ENCODE assay signal across 8 cellular contexts in genomic region chrX:54808109-54808604, GRCh38. TPM values are rescaled to one million over a fixed set of nuclear protein-coding genes. Genes with fewer than 3 reads are reported as not detected.
DNase-seq lines count a peak whose midpoint lies in the region; ATAC-seq and TF ChIP-seq lines count a peak whose summit lies in the region.

No MANE protein-coding gene starts in this region.

- H3K27me3 ChIP-seq in fibroblast of lung (ENCODE audit: control insufficient read depth, insufficient read depth, low read length) (peaks cover 3% of the 10 kb centered on the region), thyroid gland (no peaks in the 10 kb centered on the region)

- peak; percentile 7 to 22 (median 18) for DNase-seq in activated CD4-positive, CD25-positive, alpha-beta regulatory T cell (lab: John Stamatoyannopoulos, UW)
- DNase-seq in activated CD4-positive, CD25-positive, alpha-beta regulatory T cell treated with anti-CD3 and anti-CD28 coated beads, Interleukin-2, amount 50 U/mL, for 72 hours, result no peak
- peak; percentile 3 for DNase-seq in NCI-H226
- DNase-seq in activated T-helper 1 cell treated with Interleukin-2 at 50 U/mL for 16 hours (ENCODE audit: low read depth), result peak; percentile 17
- DNase-seq in fibroblast of lung (ENCODE audit: low read depth in 2 of 2), result peak in 1 of 2 donors; percentile 47
- no peak for DNase-seq in natural killer cell treated with Interleukin-12 subunit alpha and Interleukin-12 subunit beta and Interleukin-15 and Interleukin-18, amount 100 ng/mL, for 72 hours (ENCODE audit: low spot score)
- peak; percentile 70 to 73 for DNase-seq in thyroid gland

- peak overlapping the region; percentile 93 for H3K4me3 Mint-ChIP-seq in natural killer cell treated with Interleukin-12 subunit alpha and Interleukin-12 subunit beta and Interleukin-15 and Interleukin-18, amount 100 ng/mL, for 72 hours

- peak overlapping the region; percentile 43 for H2AFZ ChIP-seq in fibroblast of lung (ENCODE audit: low read length)

- H3K4me2 ChIP-seq in fibroblast of lung (ENCODE audit: extremely low read depth, insufficient read depth, low read length), result peak overlapping the region; percentile 85

- TF ChIP-seq CTCF in fibroblast of lung (conservative IDR thresholded peaks at IDR 0.05 in 1 of 2, IDR thresholded peaks at IDR 0.05 in 1 of 2; ENCODE audit: low read depth in 1 of 2, low read length in 2 of 2) (no peak), thyroid gland (IDR thresholded peaks at IDR 0.05) (no peak)

- peaks cover 0 to 7% of the 10 kb centered on the region in 2 donors for H3K27me3 Mint-ChIP-seq in natural killer cell treated with Interleukin-12 subunit alpha and Interleukin-12 subunit beta and Interleukin-15 and Interleukin-18, amount 100 ng/mL, for 72 hours

- intact Hi-C loops in thyroid gland (cut with DNase I), result no loop called here

- no peaks in the 10 kb centered on the region for H3K9me3 Mint-ChIP-seq in natural killer cell treated with Interleukin-12 subunit alpha and Interleukin-12 subunit beta and Interleukin-15 and Interleukin-18, amount 100 ng/mL, for 72 hours

- H3K27ac ChIP-seq in fibroblast of lung (ENCODE audit: insufficient read depth, low read length), result peak overlapping the region; percentile 47
- H3K27ac ChIP-seq in thyroid gland, result peak overlapping the region; percentile 84 to 89 (median 88)

- H3K9me3 ChIP-seq in fibroblast of lung (ENCODE audit: control insufficient read depth, insufficient read depth, low read depth, low read length), result no peaks in the 10 kb centered on the region
- H3K9me3 ChIP-seq in thyroid gland, result no peaks in the 10 kb centered on the region

- H3K4me1 ChIP-seq in fibroblast of lung (ENCODE audit: control insufficient read depth, extremely low read depth, insufficient read depth, low read length) (no peaks in the 10 kb centered on the region), thyroid gland (peaks cover 0 to 10% of the 10 kb centered on the region in 2 donors)

- TF ChIP-seq POLR2A in thyroid gland (IDR thresholded peaks at IDR 0.05), result peak in 1 of 2 donors; percentile 27

- H4K20me1 ChIP-seq in fibroblast of lung (ENCODE audit: control insufficient read depth, extremely low read depth, insufficient read depth, low read length), result no peaks in the 10 kb centered on the region

- WGBS in thyroid gland, 2 donors, result 0 to 1% methylated on average over 21 to 23 of the region's 23 CpGs

- peaks cover 17 to 19% of the 10 kb centered on the region in 2 donors for H3K4me1 Mint-ChIP-seq in natural killer cell treated with Interleukin-12 subunit alpha and Interleukin-12 subunit beta and Interleukin-15 and Interleukin-18, amount 100 ng/mL, for 72 hours (ENCODE audit: low read depth in 2 of 2)

- H3K36me3 ChIP-seq in fibroblast of lung (ENCODE audit: control insufficient read depth, insufficient read depth, low read length) (peaks cover 1% of the 10 kb centered on the region), thyroid gland (peaks cover 6 to 21% of the 10 kb centered on the region in 2 donors)

- H3K4me3 ChIP-seq in fibroblast of lung (replicated peaks in 1 of 4; ENCODE audit: control extremely low read depth in 1 of 4, insufficient read depth in 1 of 4, low read depth in 3 of 4, low read length in 4 of 4) (peak overlapping the region; percentile 69 to 76 (median 70)), thyroid gland (replicated peaks in 1 of 3) (peak overlapping the region in 2 of 3 donors; percentile 63 to 66)

- H3K79me2 ChIP-seq in fibroblast of lung (ENCODE audit: control insufficient read depth, insufficient read depth, low read length), result peaks cover 23% of the 10 kb centered on the region

- no peaks in the 10 kb centered on the region for H3K36me3 Mint-ChIP-seq in natural killer cell treated with Interleukin-12 subunit alpha and Interleukin-12 subunit beta and Interleukin-15 and Interleukin-18, amount 100 ng/mL, for 72 hours

- peak overlapping the region; percentile 55 for H3K9ac ChIP-seq in fibroblast of lung (ENCODE audit: insufficient read depth, low read length)

- peak overlapping the region; percentile 85 to 91 for H3K27ac Mint-ChIP-seq in natural killer cell treated with Interleukin-12 subunit alpha and Interleukin-12 subunit beta and Interleukin-15 and Interleukin-18, amount 100 ng/mL, for 72 hours

- ATAC-seq in HG02885 (IDR thresholded peaks at IDR 0.05; ENCODE audit: poor library complexity, unreplicated experiment), result peak; percentile 33
- ATAC-seq in natural killer cell treated with Interleukin-12 subunit alpha and Interleukin-12 subunit beta and Interleukin-15 and Interleukin-18, amount 100 ng/mL, for 72 hours, result peak; percentile 61 to 62

RNA-seq across cellular contexts. Expression of gene MAGED2, which starts 0.6 kb away (rescaled TPM):
- 148 and 177 TPM in 2 replicates for total RNA-seq in fibroblast of lung
- polyA plus RNA-seq in fibroblast of lung, result 205 and 312 TPM in 2 replicates
- polyA plus RNA-seq in fibroblast of lung (2012), result 198 and 307 TPM in 2 replicates
- 92.9 and 136 TPM in 2 replicates for polyA minus RNA-seq in fibroblast of lung (ENCODE audit: low replicate concordance)
- total RNA-seq in natural killer cell treated with Interleukin-12 subunit alpha and Interleukin-12 subunit beta and Interleukin-15 and Interleukin-18, amount 100 ng/mL, for 72 hours, result 10 to 100 TPM; 25.0 to 40.5 TPM
- total RNA-seq in thyroid gland, result 100 to 1,000 TPM; 176 to 324 (median 272) TPM

RNA-seq across cellular contexts. Expression of gene ITIH6, which starts 10.1 kb away (rescaled TPM):
- total RNA-seq in fibroblast of lung, result not detected in 2 replicates
- polyA plus RNA-seq in fibroblast of lung, result not detected in 2 replicates
- not detected in 2 replicates for polyA plus RNA-seq in fibroblast of lung (2012)
- not detected in 2 replicates for polyA minus RNA-seq in fibroblast of lung (ENCODE audit: low replicate concordance)
- not detected for total RNA-seq in natural killer cell treated with Interleukin-12 subunit alpha and Interleukin-12 subunit beta and Interleukin-15 and Interleukin-18, amount 100 ng/mL, for 72 hours
- not detected for total RNA-seq in thyroid gland

Comparison
In these comparisons a context has a peak if more than half of its experiments do, and no peak if none do; other contexts are left out.
1. DNase-seq: peak in activated CD4-positive, CD25-positive, alpha-beta regulatory T cell (4 of 4), NCI-H226 (single experiment), activated T-helper 1 cell treated with Interleukin-2 at 50 U/mL for 16 hours (single experiment) and thyroid gland (2 of 2); none in activated CD4-positive, CD25-positive, alpha-beta regulatory T cell treated with anti-CD3 and anti-CD28 coated beads, Interleukin-2, amount 50 U/mL, for 72 hours (single experiment) and natural killer cell treated with Interleukin-12 subunit alpha and Interleukin-12 subunit beta and Interleukin-15 and Interleukin-18, amount 100 ng/mL, for 72 hours (single experiment).